8 cellular contexts compared by ENCODE assay signal in genomic region chr18:52781113-52781512, GRCh38.
"Had no signal": no experiment of that assay in that cellular context is flagged by ENCODE, and none has a peak within 500 bp of the region (broad histone marks: within the 10 kb centered on the region; RNA-seq: fewer than 3 reads in every experiment).

No MANE protein-coding gene starts in this region.

- H3K4me3 ChIP-seq: GM23248, HAP-1, K562 had no signal

- H3K36me3 ChIP-seq: HAP-1 had no signal

- H3K4me1 ChIP-seq: HAP-1 had no signal

- H2AFZ ChIP-seq: GM23248 had no signal

- H3K27ac Mint-ChIP-seq: HFFc6 had no signal

- ATAC-seq: HCT116, K562 had no signal

- H3K9ac ChIP-seq: GM23248 had no signal

- H3K4me3 Mint-ChIP-seq: HFFc6 had no signal

- H3K27ac ChIP-seq: GM23248 had no signal

- DNase-seq: GM23248, GOT3, H7, HFFc6, IMR-90 had no signal

- H3K9me3 ChIP-seq: HAP-1 had no signal
